In the genomic region with DNA sequence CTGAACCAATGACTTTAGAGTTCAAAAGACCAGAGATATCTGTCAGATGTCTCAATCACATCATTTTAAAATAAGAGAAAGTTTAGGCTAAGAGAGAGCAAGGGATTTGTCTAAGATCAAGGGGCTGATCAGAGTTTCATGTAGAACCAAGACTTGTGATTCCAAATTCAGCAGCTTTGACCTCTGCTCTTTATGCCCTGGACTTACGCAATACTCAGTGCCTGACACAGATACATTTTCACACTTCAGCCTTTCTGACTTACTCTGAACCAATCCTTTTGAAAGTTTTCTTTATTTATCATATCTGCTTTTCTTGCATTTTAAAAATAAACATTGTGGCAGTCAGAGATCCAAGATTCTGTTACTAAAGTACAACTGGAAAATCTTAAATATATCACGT, we compare ENCODE assay signal across 25 cellular contexts.
"Had no signal": no experiment of that assay in that cellular context is flagged by ENCODE, and none has a peak within 500 bp of the region (broad histone marks: within the 10 kb centered on the region; RNA-seq: fewer than 3 reads in every experiment).

No MANE protein-coding gene starts in this region.

- H3K27me3 ChIP-seq: esophagus muscularis mucosa, heart right ventricle, right atrium auricular region, spleen, thyroid gland, vagina had no signal

- FAIRE-seq: endothelial cell of umbilical vein, islet of Langerhans had no signal

- H3K4me1 ChIP-seq: prostate gland, spleen had no signal

- H3K4me3 ChIP-seq: coronary artery, esophagus muscularis mucosa, heart right ventricle, prostate gland, right atrium auricular region, skin epidermis, spleen, thyroid gland, vagina had no signal

- H3K9me3 ChIP-seq: esophagus muscularis mucosa, heart right ventricle, prostate gland, right atrium auricular region, spleen, thyroid gland, vagina had no signal

- H3K36me3 ChIP-seq: esophagus muscularis mucosa, heart right ventricle, prostate gland, right atrium auricular region, spleen, thyroid gland, vagina had no signal

- ATAC-seq: heart right ventricle; left colon; naive thymus-derived CD4-positive, alpha-beta T cell; stimulated activated naive CD8-positive, alpha-beta T cell treated with anti-CD3 and anti-CD28 coated beads, Interleukin-15, amount 100 ng/mL, for 72 hours had no signal

- H3K27ac ChIP-seq: coronary artery, heart right ventricle, prostate gland, right atrium auricular region, skin epidermis, spleen, thyroid gland had no signal

- DNase-seq: dermis blood vessel endothelial cell; effector memory CD4-positive, alpha-beta T cell; foreskin melanocyte; glutamatergic neuron; heart right ventricle; hippocampal formation; left colon; mesendoderm; midbrain; naive thymus-derived CD4-positive, alpha-beta T cell; nephron progenitor cell; nucleus accumbens; spleen; stimulated activated naive CD4-positive, alpha-beta T cell; stimulated activated naive CD8-positive, alpha-beta T cell treated with anti-CD3 and anti-CD28 coated beads, Interleukin-15, amount 100 ng/mL, for 72 hours; thyroid gland; trophoblast cell had no signal
